12 cellular contexts compared by ENCODE assay signal in the genomic region with DNA sequence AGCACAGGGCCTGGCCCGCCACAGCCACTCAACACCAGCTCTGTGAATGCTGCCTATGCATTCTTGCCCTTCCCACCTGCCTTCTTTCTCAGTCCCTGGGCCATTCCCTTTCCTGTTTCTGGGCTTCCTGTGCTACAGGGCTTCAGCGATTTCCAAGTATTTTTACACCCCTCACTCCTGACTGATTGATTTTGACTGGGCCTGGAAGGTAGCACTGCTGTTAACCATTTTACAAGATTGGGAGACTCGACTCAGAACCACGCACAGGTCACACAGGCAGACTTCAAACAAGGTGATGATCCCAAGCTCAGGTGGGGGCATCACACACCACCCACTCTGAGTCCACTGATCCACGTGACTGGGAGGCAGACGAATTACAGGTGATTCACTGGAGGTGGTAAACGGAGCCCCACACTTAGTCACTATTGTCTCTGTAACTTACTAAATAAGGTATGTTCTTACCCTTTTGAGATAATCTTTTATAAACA. TPM values are rescaled to one million over a fixed set of nuclear protein-coding genes. Genes with fewer than 3 reads are reported as not detected.
DNase-seq lines count a peak whose midpoint lies in the region; ATAC-seq, FAIRE-seq and TF ChIP-seq lines count a peak whose summit lies in the region.
"Had no signal": no experiment of that assay in that cellular context is flagged by ENCODE, and none has a peak within 500 bp of the region (broad histone marks: within the 10 kb centered on the region; RNA-seq: fewer than 3 reads in every experiment).

No MANE protein-coding gene starts in this region.

- H3K27me3 ChIP-seq in heart right ventricle = peaks cover 0 to 18% (median 0%) of the 10 kb centered on the region in 7 donors
- H3K27me3 ChIP-seq in bronchial epithelial cell (ENCODE audit: control insufficient read depth, insufficient read depth, low read length) = no peaks in the 10 kb centered on the region
- no peaks in the 10 kb centered on the region for H3K27me3 ChIP-seq in lung (ENCODE audit: control insufficient read depth, insufficient read depth)
- no peaks in the 10 kb centered on the region for H3K27me3 ChIP-seq in aorta (ENCODE audit: control insufficient read depth in 1 of 2, insufficient read depth in 2 of 2, low read length in 1 of 2)
- H3K27me3 ChIP-seq in brain microvascular endothelial cell (replicated peaks) = no peaks in the 10 kb centered on the region

- ATAC-seq in heart right ventricle (no peak), Right ventricle myocardium superior (ENCODE audit: poor library complexity) (no peak), lung (ENCODE audit: insufficient read depth, low FRiP score) (peak; percentile 9), aorta (ENCODE audit: low FRiP score) (no peak), GM18907 (IDR thresholded peaks at IDR 0.05; ENCODE audit: unreplicated experiment) (no peak)
- ATAC-seq: naive thymus-derived CD8-positive, alpha-beta T cell had no signal

- H3K4me3 ChIP-seq in heart right ventricle = no peak overlapping the region
- no peak overlapping the region for H3K4me3 ChIP-seq in bronchial epithelial cell (ENCODE audit: low read depth, low read length)
- no peak overlapping the region for H3K4me3 ChIP-seq in lung
- H3K4me3 ChIP-seq in aorta (ENCODE audit: low read length in 2 of 2) = no peak overlapping the region
- no peak overlapping the region for H3K4me3 ChIP-seq in brain microvascular endothelial cell (ENCODE audit: low read depth, low read length)
- H3K4me3 ChIP-seq: HAP-1 had no signal

- H3K4me1 ChIP-seq in heart right ventricle (peaks cover 0 to 62% (median 24%) of the 10 kb centered on the region in 9 donors), lung (ENCODE audit: control insufficient read depth in 2 of 2, insufficient read depth in 2 of 2, low read length in 2 of 2) (peaks cover 3 to 10% of the 10 kb centered on the region in 2 donors), aorta (ENCODE audit: control insufficient read depth in 1 of 2, insufficient read depth in 2 of 2, low read length in 2 of 2) (peaks cover 5 to 12% of the 10 kb centered on the region in 2 donors)

- WGBS in heart right ventricle, 2 donors = 80 to 81% methylated on average over 7 of the region's 7 CpGs
- 57 to 69% methylated on average over 7 of the region's 7 CpGs for WGBS in lung, 2 donors
- WGBS in aorta, 2 donors = 75 to 81% methylated on average over 7 of the region's 7 CpGs

- H3K27ac ChIP-seq in heart right ventricle (peak overlapping the region in 6 of 10 donors; percentile 11 to 81 (median 36)), lung (ENCODE audit: low read depth in 1 of 2, low read length in 1 of 2) (peak overlapping the region in 1 of 2 donors; percentile 91), aorta (ENCODE audit: low read depth in 1 of 2, low read length in 2 of 2) (peak overlapping the region; percentile 53 to 76), brain microvascular endothelial cell (no peak overlapping the region)

- H3K36me3 ChIP-seq in heart right ventricle (no peaks in the 10 kb centered on the region), bronchial epithelial cell (ENCODE audit: control insufficient read depth, insufficient read depth, low read length) (peaks cover 6% of the 10 kb centered on the region), lung (ENCODE audit: control insufficient read depth in 2 of 2, insufficient read depth in 2 of 2, low read length in 2 of 2) (no peaks in the 10 kb centered on the region), aorta (ENCODE audit: control insufficient read depth in 1 of 2, insufficient read depth in 2 of 2, low read length in 1 of 2) (no peaks in the 10 kb centered on the region), brain microvascular endothelial cell (replicated peaks) (no peaks in the 10 kb centered on the region)
- H3K36me3 ChIP-seq: HAP-1 had no signal

- DNase-seq in heart right ventricle (no peak), Right ventricle myocardium superior (no peak), bronchial epithelial cell (ENCODE audit: low read depth) (peak; percentile 83), lung (ENCODE audit: low spot score) (no peak), aorta (no peak), ACHN (no peak), brain microvascular endothelial cell (no peak)
- DNase-seq: activated CD4-positive, alpha-beta T cell treated with anti-CD3 and anti-CD28 coated beads for 48 hours; activated gamma-delta T cell; naive thymus-derived CD8-positive, alpha-beta T cell had no signal

- TF ChIP-seq CTCF in heart right ventricle (IDR thresholded peaks at IDR 0.05) (no peak), bronchial epithelial cell (IDR thresholded peaks at IDR 0.05; ENCODE audit: insufficient read depth, low read length, severe bottlenecking) (no peak), lung (IDR thresholded peaks at IDR 0.05; ENCODE audit: control extremely low read depth, extremely low read depth) (no peak), brain microvascular endothelial cell (IDR thresholded peaks at IDR 0.05; ENCODE audit: low read depth, low read length, missing control alignments) (no peak)

- intact Hi-C loops in heart right ventricle (cut with DNase I) = no loop called here
- intact Hi-C loops in Right ventricle myocardium superior (cut with DNase I) = no loop called here
- intact Hi-C loops in aorta (cut with DNase I) = no loop called here

- no peak for FAIRE-seq in bronchial epithelial cell (lab: Jason Lieb, UNC)

- in situ Hi-C loops in ACHN (cut with HindIII; ENCODE audit: low pct_ligation_motif_present, low pct_unique_long_range_greater_than_20kb, low sequenced_read_pairs) = no loop called here
- in situ Hi-C loops in brain microvascular endothelial cell (cut with HindIII; ENCODE audit: low pct_ligation_motif_present, low sequenced_read_pairs) = no loop called here

- H3K9me3 ChIP-seq in heart right ventricle = no peaks in the 10 kb centered on the region
- peaks cover 0 to 2% of the 10 kb centered on the region in 2 donors for H3K9me3 ChIP-seq in lung (ENCODE audit: control insufficient read depth in 2 of 2, insufficient read depth in 1 of 2, low read length in 1 of 2)
- no peaks in the 10 kb centered on the region for H3K9me3 ChIP-seq in aorta (ENCODE audit: control insufficient read depth, low read length)
- H3K9me3 ChIP-seq: HAP-1 had no signal

RNA-seq across cellular contexts. Expression of a gene that starts 21.3 kb away (rescaled TPM):
- 10 to 100 TPM; 22.7 to 70.7 (median 51.5) TPM for total RNA-seq in heart right ventricle
- polyA plus RNA-seq in heart right ventricle = 10 to 100 TPM in 1 of 2 donors, 1 to 10 TPM in 1; 3.1 to 10.7 TPM
- 38.6 TPM for total RNA-seq in Right ventricle myocardium superior
- 14.2 and 26.2 TPM in 2 replicates for total RNA-seq in bronchial epithelial cell
- total RNA-seq in lung = 10 to 100 TPM; 13.3 to 16.9 TPM
- polyA plus RNA-seq in lung = 1 to 10 TPM; 5.7 to 9.1 TPM
- total RNA-seq in aorta = 10 to 100 TPM in 1 of 2 donors, 1 to 10 TPM in 1; 7.8 to 22.9 TPM
- 10 to 100 TPM in 1 of 2 donors, 1 to 10 TPM in 1; 4.3 to 11.1 TPM for polyA plus RNA-seq in aorta
- total RNA-seq: naive thymus-derived CD8-positive, alpha-beta T cell had no signal
- polyA plus RNA-seq: naive thymus-derived CD8-positive, alpha-beta T cell had no signal
